ENCODE assay signal across 16 cellular contexts in genomic region chr11:64092119-64092760, GRCh38. TPM values are rescaled to one million over a fixed set of nuclear protein-coding genes. Genes with fewer than 3 reads are reported as not detected.
DNase-seq lines count a peak whose midpoint lies in the region; TF ChIP-seq lines count a peak whose summit lies in the region.
"Had no signal": no experiment of that assay in that cellular context is flagged by ENCODE, and none has a peak within 500 bp of the region (broad histone marks: within the 10 kb centered on the region; RNA-seq: fewer than 3 reads in every experiment).

No MANE protein-coding gene starts in this region.

- peak overlapping the region; percentile 98 for H2AK5ac ChIP-seq in neuronal stem cell (ENCODE audit: low read depth, low read length)

- no peak overlapping the region for H3K4ac ChIP-seq in neuronal stem cell (ENCODE audit: low read length)

- DNase-seq in CD14-positive monocyte (ENCODE audit: low spot score) (no peak), NOMO-1 treated with dmso at 0.1 percent for 144 hours (lab: John Stamatoyannopoulos, UW; ENCODE audit: unreplicated experiment) (peak; percentile 77), neuronal stem cell (ENCODE audit: low spot score) (no peak), endothelial cell (ENCODE audit: low spot score) (no peak), NCI-H524 treated with DMSO at 0.1 percent for 48 hours (lab: John Stamatoyannopoulos, UW) (no peak), D341Med (ENCODE audit: low spot score) (no peak)
- DNase-seq in stimulated activated CD4-positive, alpha-beta T cell treated with anti-CD3 and anti-CD28 coated beads, Interleukin-4, amount 100 ng/mL, for 24 hours: no peak
- DNase-seq: esophagus squamous epithelium, KBM-7, NCI-H1694 treated with DMSO at 0.1 percent for 48 hours had no signal

- peak overlapping the region in 1 of 2 donors; percentile 40 for H3K4me3 ChIP-seq in neuronal stem cell (ENCODE audit: low read length in 2 of 2)
- H3K4me3 ChIP-seq: coronary artery, esophagus squamous epithelium, GM12878, lung, SJCRH30 had no signal

- H3K9ac ChIP-seq in neuronal stem cell (ENCODE audit: low read depth, low read length, poor library complexity): peak overlapping the region; percentile 65

- H2BK120ac ChIP-seq in neuronal stem cell (ENCODE audit: low read depth, low read length): peak overlapping the region; percentile 78

- no peaks in the 10 kb centered on the region for H3K9me3 ChIP-seq in neuronal stem cell (replicated peaks in 1 of 2; ENCODE audit: control insufficient read depth in 2 of 2, insufficient read depth in 1 of 2, low read depth in 1 of 2, low read length in 2 of 2)
- H3K9me3 ChIP-seq: esophagus squamous epithelium, SJCRH30 had no signal

- H3K27me3 ChIP-seq in neuronal stem cell (ENCODE audit: control insufficient read depth in 3 of 3, insufficient read depth in 3 of 3, low read depth in 1 of 3, low read length in 3 of 3): peaks cover 0 to 5% (median 0%) of the 10 kb centered on the region in 3 experiments
- H3K27me3 ChIP-seq: esophagus squamous epithelium, SJCRH30 had no signal

- peak overlapping the region; percentile 93 for H3K23ac ChIP-seq in neuronal stem cell (ENCODE audit: low read depth, low read length, poor library complexity)

- intact Hi-C loops in CD14-positive monocyte (cut with micrococcal nuclease): no loop called here
- intact Hi-C loops in dendritic cell treated with granulocyte-macrophage colony-stimulating factor and Interleukin-4, amounts not matched to agents 40 ng/mL and 50 ng/mL, for 4 days (cut with micrococcal nuclease): no loop called here

- peak overlapping the region; percentile 92 for H4K91ac ChIP-seq in neuronal stem cell (ENCODE audit: low read depth, low read length, poor library complexity)

- peaks cover 0 to 5% (median 5%) of the 10 kb centered on the region in 3 donors for H3K27me3 Mint-ChIP-seq in CD14-positive monocyte (ENCODE audit: low read depth in 3 of 3)
- peaks cover 15% of the 10 kb centered on the region for H3K27me3 Mint-ChIP-seq in dendritic cell treated with granulocyte-macrophage colony-stimulating factor and Interleukin-4, amounts not matched to agents 40 ng/mL and 50 ng/mL, for 4 days
- H3K27me3 Mint-ChIP-seq in endothelial cell (ENCODE audit: unreplicated experiment): no peaks in the 10 kb centered on the region

- no CpG with 5 or more reads among the region's 15 CpGs for WGBS in neuronal stem cell (ENCODE audit: extremely low coverage in 2 of 2, insufficient read length in 2 of 2, insufficient replicate concordance in 1 of 2), 2 donors

- H2BK12ac ChIP-seq in neuronal stem cell (ENCODE audit: low read length): peak overlapping the region; percentile 78

- H3K4me2 ChIP-seq in neuronal stem cell (ENCODE audit: insufficient read depth, low read length, poor library complexity, severe bottlenecking): no peak overlapping the region

- no peak for TF ChIP-seq CTCF in CD14-positive monocyte (IDR thresholded peaks at IDR 0.05)
- TF ChIP-seq CTCF in endothelial cell (IDR thresholded peaks at IDR 0.05; ENCODE audit: unreplicated experiment): no peak

- H3K27ac Mint-ChIP-seq in CD14-positive monocyte: peak overlapping the region in 6 of 7 donors; percentile 4 to 83 (median 48)
- H3K27ac Mint-ChIP-seq in dendritic cell treated with granulocyte-macrophage colony-stimulating factor and Interleukin-4, amounts not matched to agents 40 ng/mL and 50 ng/mL, for 4 days: peak overlapping the region; percentile 54
- no peak overlapping the region for H3K27ac Mint-ChIP-seq in endothelial cell (ENCODE audit: unreplicated experiment)

- peak overlapping the region; percentile 84 for H3K18ac ChIP-seq in neuronal stem cell (ENCODE audit: low read length)

- H3K4me1 Mint-ChIP-seq in CD14-positive monocyte: peaks cover 52% of the 10 kb centered on the region
- H3K4me1 Mint-ChIP-seq in dendritic cell treated with granulocyte-macrophage colony-stimulating factor and Interleukin-4, amounts not matched to agents 40 ng/mL and 50 ng/mL, for 4 days (ENCODE audit: low read depth): peaks cover 55% of the 10 kb centered on the region
- H3K4me1 Mint-ChIP-seq in endothelial cell (ENCODE audit: unreplicated experiment): peaks cover 12% of the 10 kb centered on the region

- H3K14ac ChIP-seq in neuronal stem cell (ENCODE audit: low read length): peak overlapping the region; percentile 78

- peaks cover 2% of the 10 kb centered on the region for H3K79me1 ChIP-seq in neuronal stem cell (ENCODE audit: low read depth, low read length)

- H3K4me1 ChIP-seq in neuronal stem cell (ENCODE audit: control insufficient read depth in 2 of 2, insufficient read depth in 1 of 2, low read depth in 1 of 2, low read length in 2 of 2): peaks cover 50 to 66% of the 10 kb centered on the region in 2 donors

- H3K36me3 Mint-ChIP-seq in CD14-positive monocyte: no peaks in the 10 kb centered on the region
- H3K36me3 Mint-ChIP-seq in dendritic cell treated with granulocyte-macrophage colony-stimulating factor and Interleukin-4, amounts not matched to agents 40 ng/mL and 50 ng/mL, for 4 days (ENCODE audit: low read depth): no peaks in the 10 kb centered on the region
- no peaks in the 10 kb centered on the region for H3K36me3 Mint-ChIP-seq in endothelial cell (ENCODE audit: low read depth, unreplicated experiment)

- H3K4me3 Mint-ChIP-seq in CD14-positive monocyte: peak overlapping the region in 1 of 2 donors; percentile 16
- H3K4me3 Mint-ChIP-seq in dendritic cell treated with granulocyte-macrophage colony-stimulating factor and Interleukin-4, amounts not matched to agents 40 ng/mL and 50 ng/mL, for 4 days: no peak overlapping the region
- H3K4me3 Mint-ChIP-seq in endothelial cell (ENCODE audit: unreplicated experiment): no peak overlapping the region

- no peak overlapping the region for H2AFZ ChIP-seq in neuronal stem cell (ENCODE audit: low read length)

- no peak overlapping the region for H4K8ac ChIP-seq in neuronal stem cell (ENCODE audit: low read depth, low read length)

- peak overlapping the region; percentile 97 for H2BK15ac ChIP-seq in neuronal stem cell (ENCODE audit: low read length)

- no peak overlapping the region for H2BK5ac ChIP-seq in neuronal stem cell (ENCODE audit: low read length)

- H3K36me3 ChIP-seq in neuronal stem cell (replicated peaks in 1 of 2; ENCODE audit: control insufficient read depth in 2 of 2, insufficient read depth in 2 of 2, low read length in 2 of 2): no peaks in the 10 kb centered on the region
- H3K36me3 ChIP-seq: esophagus squamous epithelium, SJCRH30 had no signal

- H3K27ac ChIP-seq in neuronal stem cell (replicated peaks; ENCODE audit: low read length): no peak overlapping the region
- H3K27ac ChIP-seq: coronary artery, esophagus squamous epithelium, SJCRH30 had no signal

- H3K9me3 Mint-ChIP-seq in CD14-positive monocyte (peaks cover 0 to 2% (median 0%) of the 10 kb centered on the region in 7 donors), endothelial cell (ENCODE audit: unreplicated experiment) (no peaks in the 10 kb centered on the region)
- no peaks in the 10 kb centered on the region for H3K9me3 Mint-ChIP-seq in dendritic cell treated with granulocyte-macrophage colony-stimulating factor and Interleukin-4, amounts not matched to agents 40 ng/mL and 50 ng/mL, for 4 days

RNA-seq across cellular contexts. Expression of gene FLRT1, which starts 56.5 kb away (rescaled TPM):
- polyA plus RNA-seq in CD14-positive monocyte: not detected
- polyA plus RNA-seq in neuronal stem cell (2013, experiment 1 of 2): 0.88 TPM
- polyA plus RNA-seq in neuronal stem cell (2013, experiment 2 of 2): 0.94 TPM
- not detected for total RNA-seq in endothelial cell (ENCODE audit: unreplicated experiment)
- total RNA-seq: Daoy, GM12878 had no signal
